Comparison of ENCODE assay signal across 25 cellular contexts in genomic region chr14:56126514-56126913, GRCh38.
"Had no signal": no experiment of that assay in that cellular context is flagged by ENCODE, and none has a peak within 500 bp of the region (broad histone marks: within the 10 kb centered on the region; RNA-seq: fewer than 3 reads in every experiment).

No MANE protein-coding gene starts in this region.

- H3K4me3 ChIP-seq: colonic mucosa, gastroesophageal sphincter, heart right ventricle, lung, neural progenitor cell, prostate gland, right atrium auricular region, thoracic aorta, vagina had no signal

- FAIRE-seq: astrocyte, keratinocyte had no signal

- ATAC-seq: gastroesophageal sphincter, heart right ventricle, left lobe of liver had no signal

- H3K9ac ChIP-seq: neural progenitor cell had no signal

- H3K36me3 Mint-ChIP-seq: naive B cell, neural progenitor cell, type B pancreatic cell had no signal

- H3K27ac Mint-ChIP-seq: activated naive CD8-positive, alpha-beta T cell treated with anti-CD3 and anti-CD28 coated beads for 36 hours; naive B cell; neural progenitor cell; type B pancreatic cell had no signal

- DNase-seq: activated CD4-positive, alpha-beta T cell treated with anti-CD3 and anti-CD28 coated beads for 4 hours; activated CD4-positive, alpha-beta T cell treated with anti-CD3 and anti-CD28 coated beads, Interleukin-2, amount 50 U/mL, for 48 hours; activated CD4-positive, CD25-positive, alpha-beta regulatory T cell; activated naive CD4-positive, alpha-beta T cell treated with Interleukin-2 at 50 U/mL for 16 hours; activated naive CD8-positive, alpha-beta T cell treated with anti-CD3 and anti-CD28 coated beads for 36 hours; activated T-cell treated with anti-CD3 and anti-CD28 coated beads, Interleukin-2, amount 50 U/mL, for 48 hours; colonic mucosa; heart right ventricle; naive B cell; stimulated activated CD4-positive, alpha-beta T cell treated with anti-CD3 and anti-CD28 coated beads, Interleukin-4, amount 100 ng/mL, for 24 hours; stimulated activated naive CD4-positive, alpha-beta T cell treated with Interleukin-2 at 50 U/mL for 16 hours; T-helper 9 cell had no signal

- H3K4me2 ChIP-seq: neural progenitor cell had no signal

- H3K27me3 ChIP-seq: colonic mucosa, dorsolateral prefrontal cortex, gastroesophageal sphincter, heart right ventricle, right atrium auricular region, vagina had no signal

- H3K9me3 ChIP-seq: colonic mucosa, gastroesophageal sphincter, heart right ventricle, prostate gland, right atrium auricular region, thoracic aorta, vagina had no signal

- H3K9me3 Mint-ChIP-seq: activated naive CD8-positive, alpha-beta T cell treated with anti-CD3 and anti-CD28 coated beads for 36 hours; naive B cell; neural progenitor cell; type B pancreatic cell had no signal

- H3K27ac ChIP-seq: colonic mucosa, epithelial cell of prostate, gastroesophageal sphincter, heart right ventricle, neural progenitor cell, prostate gland, right atrium auricular region, thoracic aorta, vagina had no signal

- H3K36me3 ChIP-seq: colonic mucosa, gastroesophageal sphincter, heart right ventricle, neural progenitor cell, prostate gland, right atrium auricular region, thoracic aorta, vagina had no signal

- H3K27me3 Mint-ChIP-seq: naive B cell had no signal

- H3K4me3 Mint-ChIP-seq: activated naive CD8-positive, alpha-beta T cell treated with anti-CD3 and anti-CD28 coated beads for 36 hours; naive B cell; neural progenitor cell; type B pancreatic cell had no signal

- H3K4me1 ChIP-seq: prostate gland had no signal
